9 cellular contexts compared by ENCODE assay signal in genomic region chr1:161225178-161225533, GRCh38. TPM values are rescaled to one million over a fixed set of nuclear protein-coding genes. Genes with fewer than 3 reads are reported as not detected.
A peak's percentile ranks its signal among the peaks of the same experiment; 100 is the strongest.
DNase-seq lines count a peak whose midpoint lies in the region; ATAC-seq and TF ChIP-seq lines count a peak whose summit lies in the region.
"Had no signal": no experiment of that assay in that cellular context is flagged by ENCODE, and none has a peak within 500 bp of the region (broad histone marks: within the 10 kb centered on the region; RNA-seq: fewer than 3 reads in every experiment).

No MANE protein-coding gene starts in this region.

- no peaks in the 10 kb centered on the region for H3K9me3 Mint-ChIP-seq in Calu3 (ENCODE audit: low read depth, unreplicated experiment)
- H3K9me3 Mint-ChIP-seq: memory B cell had no signal

- H3K4me1 Mint-ChIP-seq in Calu3 (ENCODE audit: low read depth, unreplicated experiment), result peaks cover 26% of the 10 kb centered on the region

- H4K8ac ChIP-seq in trophoblast cell (ENCODE audit: low read depth, low read length), result peak overlapping the region; percentile 79

- H3K27ac ChIP-seq in DND-41 (ENCODE audit: low read length) (peak overlapping the region; percentile 72), MM.1S (ENCODE audit: low read length) (peak overlapping the region; percentile 21; the same call in 1 of the 2 replicates), trophoblast cell (ENCODE audit: low read depth, low read length) (peak overlapping the region; percentile 29)
- H3K27ac ChIP-seq in effector memory CD4-positive, alpha-beta T cell (ENCODE audit: insufficient read depth, low read length, poor library complexity, severe bottlenecking), result peak overlapping the region; percentile 10

- H3K79me2 ChIP-seq in DND-41 (ENCODE audit: insufficient read depth, low read length) (peaks cover 13% of the 10 kb centered on the region), MM.1S (ENCODE audit: low read length) (peaks cover 27% of the 10 kb centered on the region), trophoblast cell (ENCODE audit: control insufficient read depth, insufficient read depth, low read length, poor library complexity) (peaks cover 5% of the 10 kb centered on the region)

- peak overlapping the region; percentile 46 for H4K12ac ChIP-seq in trophoblast cell (ENCODE audit: low read depth, low read length)

- peak overlapping the region; percentile 48 for H3K14ac ChIP-seq in trophoblast cell (ENCODE audit: low read length)

- H2BK12ac ChIP-seq in trophoblast cell (ENCODE audit: low read length), result peak overlapping the region; percentile 60

- peak overlapping the region; percentile 34 for H2BK5ac ChIP-seq in trophoblast cell (ENCODE audit: low read depth, low read length, poor library complexity)

- H2AFZ ChIP-seq in DND-41 (ENCODE audit: low read depth, low read length) (peak overlapping the region; percentile 79), MM.1S (ENCODE audit: low read length) (peak overlapping the region; percentile 62), trophoblast cell (ENCODE audit: insufficient read depth, low read length, poor library complexity) (peak overlapping the region; percentile 48)

- no peak overlapping the region for H3K18ac ChIP-seq in trophoblast cell (ENCODE audit: low read length)

- H2BK120ac ChIP-seq in trophoblast cell (ENCODE audit: insufficient read depth, low read length, poor library complexity), result peak overlapping the region; percentile 69

- H3K23ac ChIP-seq in trophoblast cell (ENCODE audit: low read length), result no peak overlapping the region

- H4K20me1 ChIP-seq in DND-41 (ENCODE audit: insufficient read depth, low read length) (no peaks in the 10 kb centered on the region), MM.1S (ENCODE audit: insufficient read depth, low read length) (no peaks in the 10 kb centered on the region)

- H3K27me3 ChIP-seq in DND-41 (ENCODE audit: insufficient read depth, low read length, poor library complexity) (no peaks in the 10 kb centered on the region), MM.1S (replicated peaks; ENCODE audit: insufficient read depth, low read length) (no peaks in the 10 kb centered on the region), trophoblast cell (ENCODE audit: insufficient read depth, low read length) (no peaks in the 10 kb centered on the region)
- H3K27me3 ChIP-seq in effector memory CD4-positive, alpha-beta T cell (replicated peaks; ENCODE audit: control insufficient read depth, insufficient read depth, low read length, poor library complexity, severe bottlenecking), result no peaks in the 10 kb centered on the region

- H3K4me2 ChIP-seq in DND-41 (ENCODE audit: insufficient read depth, low read length) (peak overlapping the region; percentile 49), MM.1S (ENCODE audit: low read depth, low read length) (peak overlapping the region; percentile 49), trophoblast cell (ENCODE audit: low read length) (no peak overlapping the region)

- H3K4me3 ChIP-seq in DND-41 (ENCODE audit: low read depth in 1 of 2, low read length in 2 of 2), result peak overlapping the region in 1 of 2 experiments; percentile 21; a peak in 2 of 4 replicates
- peak overlapping the region; percentile 3; the same call in 1 of the 2 replicates for H3K4me3 ChIP-seq in MM.1S (ENCODE audit: low read length)
- no peak overlapping the region for H3K4me3 ChIP-seq in effector memory CD4-positive, alpha-beta T cell (ENCODE audit: insufficient read depth, low read depth, low read length, poor library complexity, severe bottlenecking)
- no peak overlapping the region for H3K4me3 ChIP-seq in trophoblast cell (ENCODE audit: low read depth, low read length)

- no peak for TF ChIP-seq CTCF in DND-41 (IDR thresholded peaks at IDR 0.05; ENCODE audit: borderline replicate concordance, extremely low read depth, low read length, poor library complexity, severe bottlenecking)
- TF ChIP-seq CTCF in MM.1S (IDR thresholded peaks at IDR 0.05; ENCODE audit: low read length), result no peak
- no peak for TF ChIP-seq CTCF in Calu3 (IDR thresholded peaks at IDR 0.05; ENCODE audit: unreplicated experiment)

- intact Hi-C loops in Calu3 (cut with micrococcal nuclease; ENCODE audit: unreplicated experiment), result no loop called here

- H3K4me1 ChIP-seq in DND-41 (ENCODE audit: insufficient read depth, low read length) (peaks cover 27% of the 10 kb centered on the region), MM.1S (ENCODE audit: low read length) (peaks cover 19% of the 10 kb centered on the region), trophoblast cell (ENCODE audit: control insufficient read depth in 1 of 2, insufficient read depth in 2 of 2, low read length in 2 of 2) (peaks cover 23 to 27% of the 10 kb centered on the region in 2 experiments)
- peaks cover 20% of the 10 kb centered on the region for H3K4me1 ChIP-seq in effector memory CD4-positive, alpha-beta T cell (ENCODE audit: control insufficient read depth, insufficient read depth, low read length, poor library complexity, severe bottlenecking)

- no CpG with 5 or more reads among the region's 7 CpGs for WGBS in trophoblast cell (ENCODE audit: extremely low coverage, insufficient coverage, insufficient read length)

- peaks cover 15% of the 10 kb centered on the region for H3K36me3 Mint-ChIP-seq in Calu3 (ENCODE audit: insufficient read depth, unreplicated experiment)

- H3K9ac ChIP-seq in DND-41 (ENCODE audit: low read depth, low read length), result 0 out of 2 replicates have a peak overlapping the region, but pooled peaks have one; percentile 1
- peak overlapping the region; percentile 1; the same call in 1 of the 2 replicates for H3K9ac ChIP-seq in MM.1S (ENCODE audit: low read length)
- no peak overlapping the region for H3K9ac ChIP-seq in trophoblast cell (ENCODE audit: low read length)

- H3K9me3 ChIP-seq in DND-41 (ENCODE audit: insufficient read depth, low read length, severe bottlenecking) (no peaks in the 10 kb centered on the region), MM.1S (replicated peaks; ENCODE audit: insufficient read depth, low read length) (no peaks in the 10 kb centered on the region), trophoblast cell (ENCODE audit: insufficient read depth, low read depth, low read length) (no peaks in the 10 kb centered on the region)
- no peaks in the 10 kb centered on the region for H3K9me3 ChIP-seq in effector memory CD4-positive, alpha-beta T cell (ENCODE audit: control insufficient read depth, low read length)

- H3K36me3 ChIP-seq in DND-41 (ENCODE audit: insufficient read depth, low read length), result peaks cover 24% of the 10 kb centered on the region
- 0 out of 2 replicates have a peak, but pooled peaks cover 5% of the 10 kb centered on the region for H3K36me3 ChIP-seq in MM.1S (replicated peaks; ENCODE audit: insufficient read depth, low read length)
- peaks cover 20% of the 10 kb centered on the region for H3K36me3 ChIP-seq in effector memory CD4-positive, alpha-beta T cell (ENCODE audit: control insufficient read depth, insufficient read depth, low read length)
- H3K36me3 ChIP-seq in trophoblast cell (ENCODE audit: control insufficient read depth in 1 of 2, insufficient read depth in 2 of 2, low read length in 2 of 2), result peaks cover 7 to 17% of the 10 kb centered on the region in 2 experiments

- CTCF ChIA-PET in Calu3 (lab: Charles Lee), result interaction anchor here (0.6 to 3.0 kb wide), 16 partner anchors 9 to 215 kb away, joined by 3 to 26 read pairs (median 4); partner anchors contain the start of genes NDUFS2 and PPOX

- no peak for ATAC-seq in DND-41 (ENCODE audit: insufficient read depth, low read depth)
- no peak for ATAC-seq in HG03095 (IDR thresholded peaks at IDR 0.05; ENCODE audit: unreplicated experiment)
- no peak for ATAC-seq in GM21825 (IDR thresholded peaks at IDR 0.05; ENCODE audit: unreplicated experiment)
- no peak for ATAC-seq in GM18909 (IDR thresholded peaks at IDR 0.05; ENCODE audit: poor library complexity, unreplicated experiment)

- H3K27me3 Mint-ChIP-seq in Calu3 (ENCODE audit: unreplicated experiment), result peaks cover 26% of the 10 kb centered on the region

- H3K79me1 ChIP-seq in trophoblast cell (ENCODE audit: low read length), result peaks cover 26% of the 10 kb centered on the region

- DNase-seq in DND-41 (no peak), MM.1S (no peak), trophoblast cell (no peak), Calu3 (no peak)
- DNase-seq in effector memory CD4-positive, alpha-beta T cell, result no peak

- no TSS peak for BruUV-seq in Calu3 (replicated peaks; lab: Mats Ljungman, UMichigan)

- H3K9me2 ChIP-seq in MM.1S (replicated peaks; ENCODE audit: insufficient read depth, low read length), result no peaks in the 10 kb centered on the region

- peaks cover 16% of the 10 kb centered on the region for H3F3A ChIP-seq in MM.1S (ENCODE audit: insufficient read depth, low read length)

- no peak overlapping the region for H3K4ac ChIP-seq in trophoblast cell (ENCODE audit: low read depth, low read length)

- no peak overlapping the region for H3K27ac Mint-ChIP-seq in Calu3 (ENCODE audit: unreplicated experiment)

- peak overlapping the region; percentile 58 for H2AK5ac ChIP-seq in trophoblast cell (ENCODE audit: low read length)

- H4K91ac ChIP-seq in trophoblast cell (ENCODE audit: low read depth, low read length), result peak overlapping the region; percentile 90

- no peak overlapping the region for H3K4me3 Mint-ChIP-seq in Calu3 (ENCODE audit: low read depth, unreplicated experiment)

RNA-seq across cellular contexts. Expression of gene TOMM40L, which starts 0.7 kb away (rescaled TPM):
- polyA plus RNA-seq in trophoblast cell (2013), result 7.6 and 7.7 TPM in 2 replicates
- total RNA-seq in Calu3 (2022), result 14.1 and 15.0 TPM in 2 replicates

RNA-seq across cellular contexts. Expression of gene APOA2, which starts 1.7 kb away (rescaled TPM):
- polyA plus RNA-seq in trophoblast cell (2013), result 11.6 and 12.0 TPM in 2 replicates
- total RNA-seq in Calu3 (2022), result not detected in 2 replicates

RNA-seq across cellular contexts. Expression of gene FCER1G, which starts 10.1 kb away (rescaled TPM):
- 1.1 and 1.6 TPM in 2 replicates for polyA plus RNA-seq in trophoblast cell (2013)
- not detected in 2 replicates for total RNA-seq in Calu3 (2022)

RNA-seq across cellular contexts. Expression of gene NR1I3, which starts 12.8 kb away (rescaled TPM):
- not detected in 2 replicates for polyA plus RNA-seq in trophoblast cell (2013)
- total RNA-seq in Calu3 (2022), result not detected in 2 replicates

RNA-seq across cellular contexts. Expression of gene NDUFS2, which starts 23.0 kb away (rescaled TPM):
- 39.1 and 40.2 TPM in 2 replicates for polyA plus RNA-seq in trophoblast cell (2013)
- total RNA-seq in Calu3 (2022), result 91.3 and 98.3 TPM in 2 replicates

Comparison
In these comparisons a context has a peak if more than half of its experiments do, and no peak if none do; other contexts are left out.
1. H3K27ac ChIP-seq: peak in every context shown above with its lines; median percentile 72 in DND-41; 29 in trophoblast cell; 21 in MM.1S; 10 in effector memory CD4-positive, alpha-beta T cell.